ENCODE assay signal across 11 cellular contexts in genomic region chr2:228261546-228261945, GRCh38.
"Had no signal": no experiment of that assay in that cellular context is flagged by ENCODE, and none has a peak within 500 bp of the region (broad histone marks: within the 10 kb centered on the region; RNA-seq: fewer than 3 reads in every experiment).

No MANE protein-coding gene starts in this region.

- H2AFZ ChIP-seq: GM23248, GM23338 had no signal

- H3K4me3 ChIP-seq: GM23248, GM23338, HAP-1 had no signal

- H3K27ac ChIP-seq: GM23248 had no signal

- H3K4me3 Mint-ChIP-seq: GM23338, H9, HFFc6 had no signal

- H3K27ac Mint-ChIP-seq: GM23338, H9, HFFc6 had no signal

- H3K36me3 ChIP-seq: HAP-1 had no signal

- H3K4me2 ChIP-seq: GM23338 had no signal

- H3K9me3 ChIP-seq: HAP-1 had no signal

- ATAC-seq: GM23338, HCT116 had no signal

- FAIRE-seq: H1, H54 had no signal

- H3K9ac ChIP-seq: GM23248 had no signal

- H3K4me1 ChIP-seq: HAP-1 had no signal

- DNase-seq: GM23248, GOT3, H7, H9, HCEC 1CT, HFFc6 had no signal
